Comparison of ENCODE assay signal across 1 cellular context in genomic region chr6:340991-341827, GRCh38.
TF ChIP-seq lines count a peak whose summit lies in the region.

No MANE protein-coding gene starts in this region.

TF ChIP-seq in K562, 482 proteins besides CTCF, POLR2A, EP300 and RAD21 (continues in another document):
- TF ChIP-seq SMARCC2 (IDR thresholded peaks at IDR 0.05; ENCODE audit: low read depth) = peak; percentile 70; the same call in 1 of the 2 replicates
- no peak for TF ChIP-seq ZMIZ1 (IDR thresholded peaks at IDR 0.05; ENCODE audit: low read depth in 2 of 2, low read length in 2 of 2)
- TF ChIP-seq ZNF431 (CRISPR knock-in tag; IDR thresholded peaks at IDR 0.05) = no peak
- no peak for TF ChIP-seq ZNF644 (tag; IDR thresholded peaks at IDR 0.05; ENCODE audit: low read depth)
- 0 out of 2 replicates have a peak, but pooled peaks have one; percentile 42 for TF ChIP-seq RFX7 (CRISPR knock-in tag; IDR thresholded peaks at IDR 0.05)
- no peak for TF ChIP-seq XRCC4 (IDR thresholded peaks at IDR 0.05; ENCODE audit: extremely low read depth, insufficient read depth, insufficient read length)
- TF ChIP-seq GABPA (tag; conservative IDR thresholded peaks at IDR 0.05; ENCODE audit: low read depth) = peak; percentile 56
- TF ChIP-seq ATF1 (CRISPR knock-in tag; IDR thresholded peaks at IDR 0.05) = no peak
- TF ChIP-seq ATF1 (tag; IDR thresholded peaks at IDR 0.05) = peak; percentile 55
- TF ChIP-seq SMARCA4 (IDR thresholded peaks at IDR 0.05) = peak; percentile 81
- TF ChIP-seq STAT5A (IDR thresholded peaks at IDR 0.05; ENCODE audit: borderline replicate concordance, low read length) = peak; percentile 76
- no peak for TF ChIP-seq ZEB2 (IDR thresholded peaks at IDR 0.05)
- TF ChIP-seq EP400 (IDR thresholded peaks at IDR 0.05) = no peak
- no peak for TF ChIP-seq CREBBP (IDR thresholded peaks at IDR 0.05; ENCODE audit: low read depth, low read length)
- peak; percentile 75 for TF ChIP-seq SMAD4 (CRISPR knock-in tag; conservative IDR thresholded peaks at IDR 0.05)
- no peak for TF ChIP-seq ZNF280A (IDR thresholded peaks at IDR 0.05; ENCODE audit: low read depth, partially characterized antibody)
- TF ChIP-seq NR2C1 (IDR thresholded peaks at IDR 0.05) = no peak
- 0 out of 2 replicates have a peak, but pooled peaks have one; percentile 21 for TF ChIP-seq NR2C1 (tag; IDR thresholded peaks at IDR 0.05)
- TF ChIP-seq LCOR (CRISPR knock-in tag; IDR thresholded peaks at IDR 0.05) = peak; percentile 19; the same call in 1 of the 2 replicates
- TF ChIP-seq FOXM1 (IDR thresholded peaks at IDR 0.05; ENCODE audit: low read depth) = no peak
- TF ChIP-seq FOXM1 (CRISPR knock-in tag; IDR thresholded peaks at IDR 0.05; ENCODE audit: low read depth) = no peak
- TF ChIP-seq ZNF263 (CRISPR knock-in tag; IDR thresholded peaks at IDR 0.05; ENCODE audit: borderline replicate concordance) = peak; percentile 50; the same call in 1 of the 2 replicates
- TF ChIP-seq CCNT2 (IDR thresholded peaks at IDR 0.05; ENCODE audit: borderline replicate concordance, extremely low read depth, insufficient read length, low read depth, low read length) = peak; percentile 54
- TF ChIP-seq KLF1 (tag; IDR thresholded peaks at IDR 0.05) = no peak
- TF ChIP-seq ZNF318 (IDR thresholded peaks at IDR 0.05; ENCODE audit: borderline replicate concordance in 1 of 2, low read depth in 1 of 2) = peak in 1 of 2 experiments; percentile 52; a peak in 1 of 4 replicates
- TF ChIP-seq PRDM10 (IDR thresholded peaks at IDR 0.05; ENCODE audit: partially characterized antibody) = peak; percentile 86
- peak; percentile 61; the same call in 1 of the 2 replicates for TF ChIP-seq MYNN (IDR thresholded peaks at IDR 0.05)
- TF ChIP-seq MYNN (CRISPR knock-in tag; IDR thresholded peaks at IDR 0.05) = no peak
- peak; percentile 81 for TF ChIP-seq SOX6 (IDR thresholded peaks at IDR 0.05)
- peak; percentile 95 for TF ChIP-seq NFIC (IDR thresholded peaks at IDR 0.05)
- peak; percentile 39; the same call in 1 of the 2 replicates for TF ChIP-seq TEAD4 (IDR thresholded peaks at IDR 0.05; ENCODE audit: low read length)
- TF ChIP-seq TEAD4 (CRISPR knock-in tag; IDR thresholded peaks at IDR 0.05; ENCODE audit: borderline replicate concordance) = no peak
- peak; percentile 80 for TF ChIP-seq SMARCE1 (IDR thresholded peaks at IDR 0.05)
- TF ChIP-seq ZNF232 (CRISPR knock-in tag; IDR thresholded peaks at IDR 0.05) = no peak
- TF ChIP-seq NBN (IDR thresholded peaks at IDR 0.05; ENCODE audit: low read depth) = peak; percentile 50; the same call in 1 of the 2 replicates
- TF ChIP-seq SREBF1 (IDR thresholded peaks at IDR 0.05; ENCODE audit: borderline replicate concordance, low read depth, low read length) = peak; percentile 26; the same call in 1 of the 2 replicates
- peak in 1 of 2 experiments; percentile 38 for TF ChIP-seq AFF1 (IDR thresholded peaks at IDR 0.05; ENCODE audit: low read depth in 1 of 2, partially characterized antibody in 2 of 2)
- no peak for TF ChIP-seq TAF15 (IDR thresholded peaks at IDR 0.05; ENCODE audit: low read depth, low read length)
- TF ChIP-seq JUNB (CRISPR knock-in tag; conservative IDR thresholded peaks at IDR 0.05) = no peak
- TF ChIP-seq TRIM25 (IDR thresholded peaks at IDR 0.05; ENCODE audit: borderline replicate concordance) = no peak
